11 cellular contexts compared by ENCODE assay signal in the genomic region with DNA sequence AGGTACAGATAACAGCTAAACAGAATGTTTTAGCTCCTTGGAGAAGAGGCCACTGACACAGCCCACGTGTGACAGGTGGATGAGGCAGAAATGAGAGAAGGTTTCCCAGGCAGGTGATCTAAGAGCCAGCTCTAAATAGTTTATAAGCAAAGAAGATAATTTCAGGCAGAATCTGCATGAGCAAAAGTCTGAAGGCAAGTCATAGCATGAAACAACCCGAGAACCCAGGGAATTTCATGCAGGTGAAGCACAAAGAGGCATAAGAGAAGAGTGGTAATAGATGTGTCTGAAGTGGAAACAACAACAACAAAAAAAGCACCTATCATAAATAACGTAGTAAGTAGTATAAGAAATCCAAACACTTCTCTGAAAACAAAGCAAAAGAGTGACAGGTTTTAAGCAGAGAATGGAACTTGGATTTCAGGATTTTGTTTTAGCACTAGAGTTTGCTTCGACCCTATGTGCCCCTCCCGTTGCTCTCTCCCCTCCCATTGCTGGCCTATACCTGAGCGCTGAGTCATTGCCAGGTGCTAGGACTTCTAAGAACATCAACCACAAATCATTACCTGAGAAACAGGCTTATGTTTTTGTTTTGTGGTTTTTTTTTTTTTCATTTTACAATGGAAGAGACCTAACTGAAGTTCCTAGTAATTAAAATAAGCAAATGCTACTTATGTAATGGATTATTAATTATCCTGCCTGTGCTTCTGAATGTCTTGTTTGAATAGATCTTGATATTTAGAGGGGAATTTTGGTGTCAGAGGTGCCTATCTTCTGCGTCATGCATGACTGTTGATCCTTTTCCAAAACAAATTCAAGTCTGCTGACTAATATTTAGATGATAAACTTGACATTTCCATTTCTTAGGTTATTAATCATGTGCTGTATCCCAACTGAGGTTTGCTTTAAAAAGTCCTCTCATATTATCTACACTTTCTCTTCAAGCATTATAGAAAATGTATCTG.
A peak's percentile ranks its signal among the peaks of the same experiment; 100 is the strongest.
DNase-seq lines count a peak whose midpoint lies in the region; ATAC-seq and TF ChIP-seq lines count a peak whose summit lies in the region.
"Had no signal": no experiment of that assay in that cellular context is flagged by ENCODE, and none has a peak within 500 bp of the region (broad histone marks: within the 10 kb centered on the region; RNA-seq: fewer than 3 reads in every experiment).

No MANE protein-coding gene starts in this region.

- DNase-seq in AG08396 (ENCODE audit: low spot score) (peak; percentile 34), HPDE6-E6E7 (ENCODE audit: extremely low spot score) (peak; percentile 72), RKO (ENCODE audit: low spot score) (peak; percentile 41), fibroblast of villous mesenchyme (ENCODE audit: low read depth) (peak; percentile 43)
- no peak for DNase-seq in activated T-helper 1 cell treated with anti-CD3 and anti-CD28 coated beads, Interleukin-12 subunit alpha, Interleukin-12 subunit beta, Interleukin-2, Interleukin-4 antibody, amounts not matched to agents 30 ng/mL and 10 ng/mL and 1 ng/mL, durations not matched to agents 14 hours and 24 hours and 36 hours (ENCODE audit: low spot score)
- DNase-seq in stimulated activated naive CD8-positive, alpha-beta T cell treated with anti-CD3 and anti-CD28 coated beads, Interleukin-15, Interleukin-2, amounts not matched to agents 100 U/mL and 50 U/mL, for 24 hours: no peak
- DNase-seq: left cardiac atrium had no signal

- H3K36me3 Mint-ChIP-seq in activated T-helper 1 cell treated with anti-CD3 and anti-CD28 coated beads, Interleukin-12 subunit alpha, Interleukin-12 subunit beta, Interleukin-2, Interleukin-4 antibody, amounts not matched to agents 30 ng/mL and 10 ng/mL and 1 ng/mL, durations not matched to agents 14 hours and 24 hours and 36 hours (ENCODE audit: low read depth): no peaks in the 10 kb centered on the region

- peaks cover 7% of the 10 kb centered on the region for H3K4me1 Mint-ChIP-seq in activated T-helper 1 cell treated with anti-CD3 and anti-CD28 coated beads, Interleukin-12 subunit alpha, Interleukin-12 subunit beta, Interleukin-2, Interleukin-4 antibody, amounts not matched to agents 30 ng/mL and 10 ng/mL and 1 ng/mL, durations not matched to agents 14 hours and 24 hours and 36 hours (ENCODE audit: low read depth)
- H3K4me1 Mint-ChIP-seq: activated T-helper 17 cell treated with anti-CD3 and anti-CD28 coated beads, Interleukin-2, amount 50 U/mL, for 72 hours had no signal

- H3K9me3 Mint-ChIP-seq in activated T-helper 1 cell treated with anti-CD3 and anti-CD28 coated beads, Interleukin-12 subunit alpha, Interleukin-12 subunit beta, Interleukin-2, Interleukin-4 antibody, amounts not matched to agents 30 ng/mL and 10 ng/mL and 1 ng/mL, durations not matched to agents 14 hours and 24 hours and 36 hours: peaks cover 2% of the 10 kb centered on the region

- ATAC-seq in stimulated activated naive CD8-positive, alpha-beta T cell treated with anti-CD3 and anti-CD28 coated beads, Interleukin-15, Interleukin-2, amounts not matched to agents 100 U/mL and 50 U/mL, for 24 hours: no peak
- no peak for ATAC-seq in GM18502 (IDR thresholded peaks at IDR 0.05; ENCODE audit: poor library complexity, unreplicated experiment)
- no peak for ATAC-seq in GM18868 (IDR thresholded peaks at IDR 0.05; ENCODE audit: unreplicated experiment)
- ATAC-seq: activated T-helper 17 cell treated with anti-CD3 and anti-CD28 coated beads, Interleukin-2, amount 50 U/mL, for 72 hours had no signal

- no peak for TF ChIP-seq CTCF in fibroblast of villous mesenchyme (IDR thresholded peaks at IDR 0.05; ENCODE audit: insufficient read depth, low read depth, low read length)

- H3K27ac Mint-ChIP-seq in activated T-helper 1 cell treated with anti-CD3 and anti-CD28 coated beads, Interleukin-12 subunit alpha, Interleukin-12 subunit beta, Interleukin-2, Interleukin-4 antibody, amounts not matched to agents 30 ng/mL and 10 ng/mL and 1 ng/mL, durations not matched to agents 14 hours and 24 hours and 36 hours: no peak overlapping the region
- H3K27ac Mint-ChIP-seq: activated T-helper 17 cell treated with anti-CD3 and anti-CD28 coated beads, Interleukin-2, amount 50 U/mL, for 72 hours had no signal

- H3K27me3 Mint-ChIP-seq in activated T-helper 1 cell treated with anti-CD3 and anti-CD28 coated beads, Interleukin-12 subunit alpha, Interleukin-12 subunit beta, Interleukin-2, Interleukin-4 antibody, amounts not matched to agents 30 ng/mL and 10 ng/mL and 1 ng/mL, durations not matched to agents 14 hours and 24 hours and 36 hours (ENCODE audit: insufficient read depth): peaks cover 3% of the 10 kb centered on the region
- H3K27me3 Mint-ChIP-seq: activated T-helper 17 cell treated with anti-CD3 and anti-CD28 coated beads, Interleukin-2, amount 50 U/mL, for 72 hours had no signal

- intact Hi-C loops in activated T-helper 1 cell treated with anti-CD3 and anti-CD28 coated beads, Interleukin-12 subunit alpha, Interleukin-12 subunit beta, Interleukin-2, Interleukin-4 antibody, amounts not matched to agents 30 ng/mL and 10 ng/mL and 1 ng/mL, durations not matched to agents 14 hours and 24 hours and 36 hours (cut with micrococcal nuclease): no loop called here

- no peak overlapping the region for H3K4me3 Mint-ChIP-seq in activated T-helper 1 cell treated with anti-CD3 and anti-CD28 coated beads, Interleukin-12 subunit alpha, Interleukin-12 subunit beta, Interleukin-2, Interleukin-4 antibody, amounts not matched to agents 30 ng/mL and 10 ng/mL and 1 ng/mL, durations not matched to agents 14 hours and 24 hours and 36 hours
- H3K4me3 Mint-ChIP-seq: activated T-helper 17 cell treated with anti-CD3 and anti-CD28 coated beads, Interleukin-2, amount 50 U/mL, for 72 hours had no signal

- H3K4me3 ChIP-seq in fibroblast of villous mesenchyme (ENCODE audit: low read depth, low read length): no peak overlapping the region
- H3K4me3 ChIP-seq: HAP-1 had no signal

Comparison
In these comparisons a context has a peak if more than half of its experiments do, and no peak if none do; other contexts are left out.
1. DNase-seq: peak in AG08396 (single experiment), HPDE6-E6E7 (single experiment), RKO (single experiment) and fibroblast of villous mesenchyme (single experiment); none in activated T-helper 1 cell treated with anti-CD3 and anti-CD28 coated beads, Interleukin-12 subunit alpha, Interleukin-12 subunit beta, Interleukin-2, Interleukin-4 antibody, amounts not matched to agents 30 ng/mL and 10 ng/mL and 1 ng/mL, durations not matched to agents 14 hours and 24 hours and 36 hours (single experiment) and stimulated activated naive CD8-positive, alpha-beta T cell treated with anti-CD3 and anti-CD28 coated beads, Interleukin-15, Interleukin-2, amounts not matched to agents 100 U/mL and 50 U/mL, for 24 hours (single experiment).